ENCODE assay signal across 7 cellular contexts in the genomic region with DNA sequence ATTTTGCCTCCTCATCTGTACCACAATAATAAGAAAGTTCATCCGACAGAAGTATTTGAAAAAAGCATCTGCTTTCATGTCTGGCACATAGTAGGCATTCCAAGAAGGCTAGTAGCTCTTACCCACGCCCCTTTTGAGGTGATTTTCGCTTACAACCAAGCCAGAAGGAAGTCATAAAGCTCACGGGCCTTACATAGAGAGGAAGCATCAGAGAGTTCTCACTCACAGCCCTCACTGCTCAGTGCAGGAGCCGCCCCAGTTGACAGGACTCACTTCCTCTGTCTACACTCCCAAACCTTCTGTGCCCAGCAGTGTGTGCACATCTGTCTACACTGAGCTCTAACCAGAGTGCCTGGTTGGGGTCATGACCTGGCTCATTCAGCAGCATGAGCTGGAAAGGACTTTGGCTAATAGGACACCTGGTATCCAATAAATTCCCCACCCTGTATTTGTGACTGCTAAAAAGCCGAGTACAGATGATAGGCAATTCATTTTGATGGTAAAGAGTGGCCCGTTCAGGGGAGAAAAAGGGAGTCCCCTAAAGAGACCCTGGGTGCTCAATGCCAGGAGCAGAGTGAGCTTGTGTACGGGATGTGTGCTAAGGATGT. TPM values are rescaled to one million over a fixed set of nuclear protein-coding genes. Genes with fewer than 3 reads are reported as not detected.
DNase-seq lines count a peak whose midpoint lies in the region; ATAC-seq and TF ChIP-seq lines count a peak whose summit lies in the region.

No MANE protein-coding gene starts in this region.

- no peaks in the 10 kb centered on the region for H3K9me3 Mint-ChIP-seq in natural killer cell
- no peaks in the 10 kb centered on the region for H3K9me3 Mint-ChIP-seq in nephron progenitor cell

- peak overlapping the region in 3 of 4 donors; percentile 21 to 63 (median 38) for H3K27ac ChIP-seq in Peyer's patch

- H3K27ac Mint-ChIP-seq in natural killer cell = peak overlapping the region; percentile 90 to 99
- H3K27ac Mint-ChIP-seq in nephron progenitor cell = no peak overlapping the region

- TF ChIP-seq POLR2A in Peyer's patch (IDR thresholded peaks at IDR 0.05) = no peak

- DNase-seq in Peyer's patch (peak in 2 of 3 donors; percentile 66 to 78), natural killer cell (peak; percentile 51), nephron progenitor cell (no peak), NCI-H446 (lab: John Stamatoyannopoulos, UW) (no peak)
- DNase-seq in activated CD4-positive, CD25-positive, alpha-beta regulatory T cell treated with anti-CD3 and anti-CD28 coated beads, Interleukin-2, amount 50 U/mL, for 72 hours = no peak

- H3K4me1 Mint-ChIP-seq in natural killer cell (peaks cover 77 to 81% of the 10 kb centered on the region in 2 donors), nephron progenitor cell (peaks cover 5% of the 10 kb centered on the region)

- H3K4me3 ChIP-seq in Peyer's patch = no peak overlapping the region

- H3K9me3 ChIP-seq in Peyer's patch = no peaks in the 10 kb centered on the region

- peaks cover 0 to 12% (median 2%) of the 10 kb centered on the region in 4 donors for H3K4me1 ChIP-seq in Peyer's patch

- ATAC-seq in GM19043 (IDR thresholded peaks at IDR 0.05; ENCODE audit: low read depth, unreplicated experiment) (peak; percentile 31), HG02870 (IDR thresholded peaks at IDR 0.05; ENCODE audit: unreplicated experiment) (peak; percentile 25), natural killer cell (peak; percentile 57 to 81 (median 70))

- TF ChIP-seq CTCF in Peyer's patch (IDR thresholded peaks at IDR 0.05) (no peak), natural killer cell (IDR thresholded peaks at IDR 0.05) (no peak), nephron progenitor cell (IDR thresholded peaks at IDR 0.05) (no peak)

- H3K27me3 Mint-ChIP-seq in natural killer cell (ENCODE audit: low read depth in 2 of 2) = no peaks in the 10 kb centered on the region
- H3K27me3 Mint-ChIP-seq in nephron progenitor cell (ENCODE audit: low read depth, poor library complexity) = peaks cover 11% of the 10 kb centered on the region

- no peaks in the 10 kb centered on the region for H3K36me3 Mint-ChIP-seq in natural killer cell
- no peaks in the 10 kb centered on the region for H3K36me3 Mint-ChIP-seq in nephron progenitor cell (ENCODE audit: low read depth)

- intact Hi-C loops in natural killer cell (cut with micrococcal nuclease) = loop anchor here (1.0 to 2.0 kb wide), 5 partner anchors 15 to 182 kb away; a partner anchor contains a TSS

- H3K4me3 Mint-ChIP-seq in natural killer cell (peak overlapping the region; percentile 68), nephron progenitor cell (no peak overlapping the region)

- no peaks in the 10 kb centered on the region for H3K27me3 ChIP-seq in Peyer's patch

- no peaks in the 10 kb centered on the region for H3K36me3 ChIP-seq in Peyer's patch

RNA-seq across cellular contexts. Expression of a gene that starts 36.8 kb away (rescaled TPM):
- 10 to 100 TPM in 1 of 4 donors, 1 to 10 TPM in 3; 1.4 to 11.6 (median 4.4) TPM for total RNA-seq in Peyer's patch
- 100 to 1,000 TPM; 109 to 231 (median 210) TPM for total RNA-seq in natural killer cell

Comparison
In these comparisons a context has a peak if more than half of its experiments do, and no peak if none do; other contexts are left out.
1. DNase-seq: peak in Peyer's patch (2 of 3) and natural killer cell (single experiment); none in nephron progenitor cell (single experiment), activated CD4-positive, CD25-positive, alpha-beta regulatory T cell treated with anti-CD3 and anti-CD28 coated beads, Interleukin-2, amount 50 U/mL, for 72 hours (single experiment) and NCI-H446 (0 of 2).
2. RNA of a gene that starts 36.8 kb away (total RNA-seq): 109 to 231 TPM in natural killer cell; 1.4 to 11.6 TPM in Peyer's patch; every median in the first group is over 4 times any median in the second.
3. Peak in every context shown above with its lines, with median percentiles within 50 percentile points of each other: ATAC-seq.